Comparison of ENCODE assay signal across 8 cellular contexts in the genomic region with DNA sequence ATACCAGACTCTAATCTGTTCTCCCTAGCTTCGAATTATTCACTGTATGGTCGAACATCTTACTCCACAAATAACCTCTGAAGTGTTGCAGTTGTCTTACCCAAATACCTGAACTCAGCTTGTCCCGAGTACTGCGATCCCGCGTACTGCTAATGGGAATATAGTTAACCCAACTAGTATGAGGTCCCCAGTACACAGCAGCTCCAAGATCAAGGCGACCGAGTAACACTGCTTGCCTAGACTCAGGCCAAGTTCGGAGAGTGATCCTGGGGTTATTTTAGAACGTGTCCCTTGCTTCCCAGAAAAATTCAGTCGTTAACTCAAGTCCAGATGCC. TPM values are rescaled to one million over a fixed set of nuclear protein-coding genes. Genes with fewer than 3 reads are reported as not detected.
DNase-seq lines count a peak whose midpoint lies in the region; ATAC-seq lines count a peak whose summit lies in the region.

No MANE protein-coding gene starts in this region.

- peak overlapping the region; percentile 96 for H3K4me3 Mint-ChIP-seq in central memory CD8-positive, alpha-beta T cell

- H3K4ac ChIP-seq in mesendoderm (ENCODE audit: low read depth, low read length): peak overlapping the region; percentile 48

- H3K4me1 Mint-ChIP-seq in central memory CD8-positive, alpha-beta T cell: peaks cover 39% of the 10 kb centered on the region

- no peak overlapping the region for H3K4me3 ChIP-seq in mesendoderm (ENCODE audit: low read length)
- H3K4me3 ChIP-seq in aorta (ENCODE audit: low read length in 2 of 2): peak overlapping the region; percentile 28 to 39

- no peak overlapping the region for H3K23ac ChIP-seq in mesendoderm (ENCODE audit: low read length)

- intact Hi-C loops in aorta (cut with DNase I): no loop called here

- peak overlapping the region; percentile 36 for H3K4me2 ChIP-seq in mesendoderm (ENCODE audit: low read length)

- H3K27ac ChIP-seq in KOPT-K1 (ENCODE audit: low read depth, low read length, poor library complexity, severe bottlenecking): peak overlapping the region; percentile 87
- peak overlapping the region; percentile 6 for H3K27ac ChIP-seq in mesendoderm (ENCODE audit: low read depth, low read length)
- peak overlapping the region; percentile 19 to 79 for H3K27ac ChIP-seq in aorta (ENCODE audit: low read depth in 1 of 2, low read length in 2 of 2)

- peak; percentile 63 for DNase-seq in DMS153 treated with DMSO at 0.1 percent for 48 hours (lab: John Stamatoyannopoulos, UW; ENCODE audit: unreplicated experiment)
- no peak for DNase-seq in DMS153 (lab: John Stamatoyannopoulos, UW)
- DNase-seq in central memory CD8-positive, alpha-beta T cell (ENCODE audit: low spot score in 2 of 2): no peak
- no peak for DNase-seq in mesendoderm
- peak in 1 of 2 donors; percentile 45 for DNase-seq in aorta
- DNase-seq in NCI-H2196 treated with DMSO at 0.1 percent for 48 hours (lab: John Stamatoyannopoulos, UW; ENCODE audit: unreplicated experiment): no peak

- H3K9me3 Mint-ChIP-seq in central memory CD8-positive, alpha-beta T cell: no peaks in the 10 kb centered on the region

- no peaks in the 10 kb centered on the region for H3K4me1 ChIP-seq in mesendoderm (ENCODE audit: control insufficient read depth, low read depth, low read length)
- H3K4me1 ChIP-seq in aorta (ENCODE audit: control insufficient read depth in 1 of 2, insufficient read depth in 2 of 2, low read length in 2 of 2): peaks cover 0 to 2% of the 10 kb centered on the region in 2 donors

- peak overlapping the region; percentile 71 for H3K18ac ChIP-seq in mesendoderm (ENCODE audit: low read length)

- no peak for ATAC-seq in central memory CD8-positive, alpha-beta T cell (replicated peaks; ENCODE audit: extremely low read depth, poor library complexity, severe bottlenecking)
- ATAC-seq in aorta (ENCODE audit: low FRiP score) (peak; percentile 65), GM21786 (IDR thresholded peaks at IDR 0.05; ENCODE audit: unreplicated experiment) (no peak)

- H3K36me3 ChIP-seq in KOPT-K1 (ENCODE audit: insufficient read depth, low read length) (no peaks in the 10 kb centered on the region), mesendoderm (ENCODE audit: control insufficient read depth, insufficient read depth, low read length) (no peaks in the 10 kb centered on the region), aorta (ENCODE audit: control insufficient read depth in 1 of 2, insufficient read depth in 2 of 2, low read length in 1 of 2) (no peaks in the 10 kb centered on the region)

- peak overlapping the region; percentile 88 for H3K27ac Mint-ChIP-seq in central memory CD8-positive, alpha-beta T cell (ENCODE audit: low read depth)

- H3K36me3 Mint-ChIP-seq in central memory CD8-positive, alpha-beta T cell (ENCODE audit: insufficient read depth): peaks cover 12% of the 10 kb centered on the region

- H3K79me2 ChIP-seq in mesendoderm (ENCODE audit: control insufficient read depth, insufficient read depth, low read length): peaks cover 23% of the 10 kb centered on the region

- H3K79me1 ChIP-seq in mesendoderm (ENCODE audit: low read length): no peaks in the 10 kb centered on the region

- no peak overlapping the region for H4K5ac ChIP-seq in mesendoderm (ENCODE audit: low read length)

- no peak overlapping the region for H2BK5ac ChIP-seq in mesendoderm (ENCODE audit: low read length)

- H3K56ac ChIP-seq in mesendoderm (ENCODE audit: low read length): peak overlapping the region; percentile 79

- no peak overlapping the region for H2BK120ac ChIP-seq in mesendoderm (ENCODE audit: low read depth, low read length)

- no peaks in the 10 kb centered on the region for H3K27me3 ChIP-seq in mesendoderm (ENCODE audit: insufficient read depth, low read length, poor library complexity)
- no peaks in the 10 kb centered on the region for H3K27me3 ChIP-seq in aorta (ENCODE audit: control insufficient read depth in 1 of 2, insufficient read depth in 2 of 2, low read length in 1 of 2)

- no peaks in the 10 kb centered on the region for H3K9me3 ChIP-seq in KOPT-K1 (ENCODE audit: insufficient read depth, low read length, poor library complexity, severe bottlenecking)
- H3K9me3 ChIP-seq in aorta (ENCODE audit: control insufficient read depth, low read length): no peaks in the 10 kb centered on the region

- peak overlapping the region; percentile 62 for H3K9ac ChIP-seq in mesendoderm (ENCODE audit: low read length)

- WGBS in mesendoderm (ENCODE audit: extremely low coverage, insufficient coverage, low lambda C conversion rate): no CpG with 5 or more reads among the region's 11 CpGs
- 15 to 16% methylated on average over 11 of the region's 11 CpGs for WGBS in aorta, 2 donors

- no peak overlapping the region for H4K8ac ChIP-seq in mesendoderm (ENCODE audit: low read depth, low read length)

- no peak overlapping the region for H2BK15ac ChIP-seq in mesendoderm (replicated peaks; ENCODE audit: low read depth)

- H2AK5ac ChIP-seq in mesendoderm (ENCODE audit: low read length): no peak overlapping the region

- peaks cover 23% of the 10 kb centered on the region for H3K27me3 Mint-ChIP-seq in central memory CD8-positive, alpha-beta T cell

RNA-seq across cellular contexts. Expression of a gene that starts 0.4 kb away (rescaled TPM):
- polyA plus RNA-seq in mesendoderm (2013, experiment 1 of 2): 18.8 TPM
- polyA plus RNA-seq in mesendoderm (2013, experiment 2 of 2): 17.8 TPM
- 10 to 100 TPM; 70.0 to 77.6 TPM for total RNA-seq in aorta
- 10 to 100 TPM in 1 of 2 donors, 1 to 10 TPM in 1; 4.3 to 14.0 TPM for polyA plus RNA-seq in aorta

Comparison
In these comparisons a context has a peak if more than half of its experiments do, and no peak if none do; other contexts are left out.
1. H3K27ac ChIP-seq: peak in every context shown above with its lines; median percentile 87 in KOPT-K1; 49 in aorta; 6 in mesendoderm.